ENCODE assay signal across 24 cellular contexts in genomic region chr2:216392018-216392562, GRCh38. TPM values are rescaled to one million over a fixed set of nuclear protein-coding genes. Genes with fewer than 3 reads are reported as not detected.
"Had no signal": no experiment of that assay in that cellular context is flagged by ENCODE, and none has a peak within 500 bp of the region (broad histone marks: within the 10 kb centered on the region; RNA-seq: fewer than 3 reads in every experiment).

No MANE protein-coding gene starts in this region.

- H3K79me2 ChIP-seq: parathyroid adenoma had no signal

- H3K9me3 ChIP-seq: esophagus muscularis mucosa, psoas muscle, testis had no signal

- H3K27me3 ChIP-seq: esophagus muscularis mucosa, foreskin keratinocyte, testis had no signal

- H3K36me3 ChIP-seq: esophagus muscularis mucosa, heart right ventricle had no signal

- H3K27me3 Mint-ChIP-seq: activated CD8-positive, alpha-beta T cell treated with anti-CD3 and anti-CD28 coated beads for 36 hours; activated naive CD4-positive, alpha-beta T cell treated with anti-CD3 and anti-CD28 coated beads, Interleukin-2, amount 50 U/mL, for 24 hours; activated naive CD8-positive, alpha-beta T cell treated with anti-CD3 and anti-CD28 coated beads, Interleukin-2, amount 50 U/mL, for 24 hours; central memory CD8-positive, alpha-beta T cell had no signal

- H3K36me3 Mint-ChIP-seq: activated naive CD4-positive, alpha-beta T cell treated with anti-CD3 and anti-CD28 coated beads, Interleukin-2, amount 50 U/mL, for 24 hours had no signal

- ATAC-seq: activated CD8-positive, alpha-beta T cell treated with anti-CD3 and anti-CD28 coated beads for 36 hours; activated naive CD8-positive, alpha-beta T cell treated with anti-CD3 and anti-CD28 coated beads, Interleukin-2, amount 50 U/mL, for 24 hours; heart right ventricle; left ventricle myocardium superior; naive thymus-derived CD4-positive, alpha-beta T cell; psoas muscle; right cardiac atrium; stimulated activated naive CD8-positive, alpha-beta T cell treated with anti-CD3 and anti-CD28 coated beads, Interleukin-15, Interleukin-2, amounts not matched to agents 100 U/mL and 50 U/mL, for 24 hours had no signal

- H3K27ac ChIP-seq: esophagus muscularis mucosa, foreskin keratinocyte, heart right ventricle, parathyroid adenoma, psoas muscle, testis had no signal

- DNase-seq: activated CD4-positive, alpha-beta T cell treated with anti-CD3 and anti-CD28 coated beads for 1 hour; activated CD4-positive, alpha-beta T cell treated with anti-CD3 and anti-CD28 coated beads, Interleukin-2, amount 10 ng/mL, durations not matched to agents 7 days and 5 days; activated CD8-positive, alpha-beta T cell treated with anti-CD3 and anti-CD28 coated beads for 36 hours; activated naive CD8-positive, alpha-beta T cell treated with anti-CD3 and anti-CD28 coated beads, Interleukin-2, amount 50 U/mL, for 24 hours; activated T-cell treated with anti-CD3 and anti-CD28 coated beads, Interleukin-2, amount 50 U/mL, for 48 hours; heart right ventricle; left ventricle myocardium superior; midbrain; naive thymus-derived CD4-positive, alpha-beta T cell; occipital lobe; psoas muscle; right cardiac atrium; stimulated activated CD4-positive, alpha-beta T cell treated with anti-CD3 and anti-CD28 coated beads, Interleukin-2, amount 100 ng/mL, for 48 hours; stimulated activated naive CD8-positive, alpha-beta T cell treated with anti-CD3 and anti-CD28 coated beads, Interleukin-15, Interleukin-2, amounts not matched to agents 100 U/mL and 50 U/mL, for 24 hours; T-helper 1 cell; testis had no signal

- H3K9me3 Mint-ChIP-seq: activated CD8-positive, alpha-beta T cell treated with anti-CD3 and anti-CD28 coated beads for 36 hours; activated naive CD4-positive, alpha-beta T cell treated with anti-CD3 and anti-CD28 coated beads, Interleukin-2, amount 50 U/mL, for 24 hours; activated naive CD8-positive, alpha-beta T cell treated with anti-CD3 and anti-CD28 coated beads, Interleukin-2, amount 50 U/mL, for 24 hours; activated T-helper 2 cell treated with anti-CD3 and anti-CD28 coated beads, Interferon-gamma antibody, Interleukin-2, Interleukin-4, amounts not matched to agents 10 μg/mL and 5 μg/mL and 100 μg/mL, durations not matched to agents 14 hours and 24 hours and 36 hours had no signal

- H3K9ac ChIP-seq: parathyroid adenoma had no signal

- H3K4me3 Mint-ChIP-seq: activated CD4-positive, alpha-beta T cell treated with anti-CD3 and anti-CD28 coated beads, Interleukin-2, amount 10 ng/mL, durations not matched to agents 7 days and 5 days; activated CD8-positive, alpha-beta T cell treated with anti-CD3 and anti-CD28 coated beads for 36 hours; activated naive CD4-positive, alpha-beta T cell treated with anti-CD3 and anti-CD28 coated beads, Interleukin-2, amount 50 U/mL, for 24 hours; activated naive CD8-positive, alpha-beta T cell treated with anti-CD3 and anti-CD28 coated beads, Interleukin-2, amount 50 U/mL, for 24 hours; central memory CD8-positive, alpha-beta T cell; dendritic cell treated with granulocyte-macrophage colony-stimulating factor and Interleukin-4, amounts not matched to agents 40 ng/mL and 50 ng/mL, for 4 days; naive thymus-derived CD4-positive, alpha-beta T cell had no signal

- H2AFZ ChIP-seq: parathyroid adenoma had no signal

- H3K27ac Mint-ChIP-seq: activated CD4-positive, alpha-beta T cell treated with anti-CD3 and anti-CD28 coated beads, Interleukin-2, amount 10 ng/mL, durations not matched to agents 7 days and 5 days; activated CD8-positive, alpha-beta T cell treated with anti-CD3 and anti-CD28 coated beads for 36 hours; activated naive CD4-positive, alpha-beta T cell treated with anti-CD3 and anti-CD28 coated beads, Interleukin-2, amount 50 U/mL, for 24 hours; activated naive CD8-positive, alpha-beta T cell treated with anti-CD3 and anti-CD28 coated beads, Interleukin-2, amount 50 U/mL, for 24 hours; activated T-helper 2 cell treated with anti-CD3 and anti-CD28 coated beads, Interferon-gamma antibody, Interleukin-2, Interleukin-4, amounts not matched to agents 10 μg/mL and 5 μg/mL and 100 μg/mL, durations not matched to agents 14 hours and 24 hours and 36 hours; naive thymus-derived CD4-positive, alpha-beta T cell had no signal

- H3K4me1 ChIP-seq: esophagus muscularis mucosa, parathyroid adenoma, psoas muscle, testis had no signal

- H3K4me3 ChIP-seq: esophagus muscularis mucosa, heart right ventricle, psoas muscle, testis had no signal

RNA-seq across cellular contexts. Expression of gene MARCHF4, which starts 19.8 kb away (rescaled TPM):
- total RNA-seq: activated CD4-positive, alpha-beta T cell treated with anti-CD3 and anti-CD28 coated beads, Interleukin-2, amount 10 ng/mL, durations not matched to agents 7 days and 5 days; activated CD8-positive, alpha-beta T cell treated with anti-CD3 and anti-CD28 coated beads for 36 hours; activated T-helper 2 cell treated with anti-CD3 and anti-CD28 coated beads, Interferon-gamma antibody, Interleukin-2, Interleukin-4, amounts not matched to agents 10 μg/mL and 5 μg/mL and 100 μg/mL, durations not matched to agents 14 hours and 24 hours and 36 hours; esophagus muscularis mucosa; left ventricle myocardium superior; naive thymus-derived CD4-positive, alpha-beta T cell; psoas muscle; skeletal muscle tissue had no signal
- polyA plus RNA-seq: naive thymus-derived CD4-positive, alpha-beta T cell; right cardiac atrium had no signal
